Comparison of ENCODE assay signal across 1 cellular context in genomic region chr22:36027960-36028645, GRCh38.
TF ChIP-seq lines count a peak whose summit lies in the region.

No MANE protein-coding gene starts in this region.

TF ChIP-seq in HepG2, 621 proteins besides CTCF, POLR2A, EP300 and RAD21 (continued from another document and continues in another):
- no peak for TF ChIP-seq ZHX2 (IDR thresholded peaks at IDR 0.05; ENCODE audit: low read depth)
- no peak for TF ChIP-seq ZHX2 (CRISPR knock-in tag; IDR thresholded peaks at IDR 0.05; ENCODE audit: borderline replicate concordance)
- TF ChIP-seq RFX3 (CRISPR knock-in tag; IDR thresholded peaks at IDR 0.05), result no peak
- no peak for TF ChIP-seq FOXA1 (IDR thresholded peaks at IDR 0.05)
- TF ChIP-seq FOXA1 (CRISPR knock-in tag; IDR thresholded peaks at IDR 0.05), result no peak
- TF ChIP-seq PRPF4 (IDR thresholded peaks at IDR 0.05; ENCODE audit: low read depth, low read length, poor library complexity, severe bottlenecking), result no peak
- no peak for TF ChIP-seq IKZF4 (CRISPR knock-in tag; IDR thresholded peaks at IDR 0.05; ENCODE audit: borderline replicate concordance, low read depth, not compliant biosample characterization)
- no peak for TF ChIP-seq ZNF773 (CRISPR knock-in tag; IDR thresholded peaks at IDR 0.05; ENCODE audit: borderline replicate concordance)
- TF ChIP-seq RBFOX2 (IDR thresholded peaks at IDR 0.05; ENCODE audit: low read depth, low read length), result no peak
- no peak for TF ChIP-seq ZNF619 (CRISPR knock-in tag; IDR thresholded peaks at IDR 0.05)
- no peak for TF ChIP-seq ZNF350 (CRISPR knock-in tag; IDR thresholded peaks at IDR 0.05; ENCODE audit: borderline replicate concordance, low read depth)
- TF ChIP-seq SRSF9 (IDR thresholded peaks at IDR 0.05; ENCODE audit: borderline replicate concordance, insufficient read depth, low read depth, low read length, poor library complexity, severe bottlenecking), result no peak
- no peak for TF ChIP-seq HOMEZ (CRISPR knock-in tag; IDR thresholded peaks at IDR 0.05; ENCODE audit: low read depth)
- TF ChIP-seq SMAD3 (CRISPR knock-in tag; IDR thresholded peaks at IDR 0.05), result no peak
- no peak for TF ChIP-seq WIZ (CRISPR knock-in tag; IDR thresholded peaks at IDR 0.05)
- TF ChIP-seq NFE2L2 (IDR thresholded peaks at IDR 0.05; ENCODE audit: low read length), result no peak
- no peak for TF ChIP-seq AHDC1 (CRISPR knock-in tag; IDR thresholded peaks at IDR 0.05; ENCODE audit: borderline replicate concordance)
- TF ChIP-seq ZBTB20 (CRISPR knock-in tag; IDR thresholded peaks at IDR 0.05; ENCODE audit: borderline replicate concordance, low read depth), result no peak
- no peak for TF ChIP-seq SMYD3 (CRISPR knock-in tag; IDR thresholded peaks at IDR 0.05)
- TF ChIP-seq ZFP36L2 (CRISPR knock-in tag; IDR thresholded peaks at IDR 0.05), result no peak
- TF ChIP-seq RNF219 (CRISPR knock-in tag; IDR thresholded peaks at IDR 0.05), result no peak
- no peak for TF ChIP-seq MAX (IDR thresholded peaks at IDR 0.05)
- no peak for TF ChIP-seq USF2 (IDR thresholded peaks at IDR 0.05; ENCODE audit: low read depth, low read length)
- TF ChIP-seq USF2 (CRISPR knock-in tag; IDR thresholded peaks at IDR 0.05; ENCODE audit: borderline replicate concordance), result no peak
- no peak for TF ChIP-seq NFAT5 (CRISPR knock-in tag; IDR thresholded peaks at IDR 0.05)
- TF ChIP-seq ZNF883 (CRISPR knock-in tag; IDR thresholded peaks at IDR 0.05; ENCODE audit: not compliant biosample characterization), result peak; percentile 58
- no peak for TF ChIP-seq SMAD9 (CRISPR knock-in tag; IDR thresholded peaks at IDR 0.05)
- no peak for TF ChIP-seq ZNF143 (CRISPR knock-in tag; IDR thresholded peaks at IDR 0.05)
- TF ChIP-seq MAFG (CRISPR knock-in tag; IDR thresholded peaks at IDR 0.05), result no peak
- no peak for TF ChIP-seq TRIM24 (CRISPR knock-in tag; IDR thresholded peaks at IDR 0.05)
- no peak for TF ChIP-seq ZSCAN20 (CRISPR knock-in tag; IDR thresholded peaks at IDR 0.05; ENCODE audit: borderline replicate concordance)
- no peak for TF ChIP-seq ATF6 (CRISPR knock-in tag; conservative IDR thresholded peaks at IDR 0.05)
